Comparison of ENCODE assay signal across 11 cellular contexts in genomic region chr15:64695571-64695992, GRCh38.
DNase-seq lines count a peak whose midpoint lies in the region; ATAC-seq and TF ChIP-seq lines count a peak whose summit lies in the region.
"Had no signal": no experiment of that assay in that cellular context is flagged by ENCODE, and none has a peak within 500 bp of the region (broad histone marks: within the 10 kb centered on the region; RNA-seq: fewer than 3 reads in every experiment).

No MANE protein-coding gene starts in this region.

- BruUV-seq in OCI-LY7 (replicated peaks; lab: Mats Ljungman, UMichigan), result no TSS peak

- H3K4me1 ChIP-seq in OCI-LY7 (ENCODE audit: insufficient read depth, low read length, poor library complexity, severe bottlenecking) (peaks cover 33% of the 10 kb centered on the region), BE2C (peaks cover 35% of the 10 kb centered on the region), ascending aorta (peaks cover 19 to 60% of the 10 kb centered on the region in 2 donors)

- peaks cover 40% of the 10 kb centered on the region for H3K36me3 ChIP-seq in OCI-LY7 (ENCODE audit: insufficient read depth, low read length)
- peaks cover 40% of the 10 kb centered on the region for H3K36me3 ChIP-seq in BE2C
- peaks cover 4 to 15% of the 10 kb centered on the region in 2 donors for H3K36me3 ChIP-seq in ascending aorta
- H3K36me3 ChIP-seq: ovary had no signal

- peak overlapping the region; percentile 34 to 46 for H3K4me3 Mint-ChIP-seq in stimulated activated naive B cell treated with anti-CD40 and anti-IgM and Interleukin-4, amounts not matched to agents 10 μg/mL and 1 μg/mL and 100 μg/mL, for 72 hours
- H3K4me3 Mint-ChIP-seq: activated CD4-positive, alpha-beta T cell treated with anti-CD3 and anti-CD28 coated beads, Interleukin-2, amount 10 ng/mL, durations not matched to agents 7 days and 5 days had no signal

- no peaks in the 10 kb centered on the region for H3K27me3 Mint-ChIP-seq in stimulated activated naive B cell treated with anti-CD40 and anti-IgM and Interleukin-4, amounts not matched to agents 10 μg/mL and 1 μg/mL and 100 μg/mL, for 72 hours
- H3K27me3 Mint-ChIP-seq: activated CD4-positive, alpha-beta T cell treated with anti-CD3 and anti-CD28 coated beads, Interleukin-2, amount 10 ng/mL, durations not matched to agents 7 days and 5 days had no signal

- peak; percentile 79 to 83 for ATAC-seq in stimulated activated naive B cell treated with anti-CD40 and anti-IgM and Interleukin-4, amounts not matched to agents 10 μg/mL and 1 μg/mL and 100 μg/mL, for 72 hours (replicated peaks)
- ATAC-seq: foreskin keratinocyte had no signal

- H3K9me2 ChIP-seq in OCI-LY7 (ENCODE audit: insufficient read depth, low read length), result no peaks in the 10 kb centered on the region

- peak overlapping the region; percentile 31 for H3K4me2 ChIP-seq in OCI-LY7 (ENCODE audit: low read length)

- peaks cover 20% of the 10 kb centered on the region; the same call in 1 of the 2 replicates for H3K79me2 ChIP-seq in OCI-LY7 (ENCODE audit: insufficient read depth, low read depth, low read length)

- H3K27ac ChIP-seq in HL-60 (replicated peaks) (peak overlapping the region; percentile 66), OCI-LY7 (ENCODE audit: low read depth, low read length, poor library complexity, severe bottlenecking) (peak overlapping the region; percentile 17), ascending aorta (peak overlapping the region in 1 of 2 donors; percentile 7)
- H3K27ac ChIP-seq: foreskin keratinocyte, ovary had no signal

- peak; percentile 51 to 81 for DNase-seq in HL-60 (ENCODE audit: low read depth in 1 of 2, low spot score in 1 of 2)
- peak; percentile 47 for DNase-seq in OCI-LY7 (ENCODE audit: low spot score)
- DNase-seq in globus pallidus (ENCODE audit: low spot score), result peak; percentile 74
- DNase-seq in stimulated activated naive B cell treated with anti-CD40 and anti-IgM and Interleukin-4, amounts not matched to agents 10 μg/mL and 1 μg/mL and 100 μg/mL, for 72 hours, result peak; percentile 47
- DNase-seq in BE2C, result no peak
- no peak for DNase-seq in HCEC 1CT
- DNase-seq in ascending aorta (ENCODE audit: low spot score in 2 of 2), result no peak
- DNase-seq: activated CD4-positive, alpha-beta T cell treated with anti-CD3 and anti-CD28 coated beads, Interleukin-2, amount 10 ng/mL, durations not matched to agents 7 days and 5 days; foreskin keratinocyte; NCI-H510A treated with DMSO at 0.1 percent for 48 hours; ovary had no signal

- H3K27me3 ChIP-seq in HL-60 (ENCODE audit: insufficient read depth, poor library complexity, severe bottlenecking) (no peaks in the 10 kb centered on the region), BE2C (no peaks in the 10 kb centered on the region), ascending aorta (no peaks in the 10 kb centered on the region)
- H3K27me3 ChIP-seq: foreskin keratinocyte, ovary had no signal

- peaks cover 20% of the 10 kb centered on the region; the same call in 1 of the 2 replicates for H4K20me1 ChIP-seq in OCI-LY7 (ENCODE audit: insufficient read depth, low read length)

- H2AFZ ChIP-seq in OCI-LY7 (ENCODE audit: low read length), result no peak overlapping the region

- H3K4me3 ChIP-seq in HL-60 (replicated peaks; ENCODE audit: insufficient read depth, low read length) (no peak overlapping the region), OCI-LY7 (ENCODE audit: low read depth, low read length, poor library complexity, severe bottlenecking) (no peak overlapping the region), BE2C (ENCODE audit: low read depth, low read length) (no peak overlapping the region), ascending aorta (no peak overlapping the region)
- H3K4me3 ChIP-seq: ovary had no signal

- peak overlapping the region; percentile 77 for H3K27ac Mint-ChIP-seq in stimulated activated naive B cell treated with anti-CD40 and anti-IgM and Interleukin-4, amounts not matched to agents 10 μg/mL and 1 μg/mL and 100 μg/mL, for 72 hours
- H3K27ac Mint-ChIP-seq: activated CD4-positive, alpha-beta T cell treated with anti-CD3 and anti-CD28 coated beads, Interleukin-2, amount 10 ng/mL, durations not matched to agents 7 days and 5 days had no signal

- CTCF ChIA-PET in OCI-LY7 (lab: Charles Lee; ENCODE audit: unreplicated experiment), result interaction anchor here (0.6 to 0.8 kb wide), 2 partner anchors 33 to 218 kb away, joined by 4 read pairs; no protein-coding TSS in a partner anchor

- H3K4me1 Mint-ChIP-seq in stimulated activated naive B cell treated with anti-CD40 and anti-IgM and Interleukin-4, amounts not matched to agents 10 μg/mL and 1 μg/mL and 100 μg/mL, for 72 hours, result peaks cover 50 to 82% of the 10 kb centered on the region in 2 donors

- H3K9me3 Mint-ChIP-seq in stimulated activated naive B cell treated with anti-CD40 and anti-IgM and Interleukin-4, amounts not matched to agents 10 μg/mL and 1 μg/mL and 100 μg/mL, for 72 hours, result no peaks in the 10 kb centered on the region
- H3K9me3 Mint-ChIP-seq: activated CD4-positive, alpha-beta T cell treated with anti-CD3 and anti-CD28 coated beads, Interleukin-2, amount 10 ng/mL, durations not matched to agents 7 days and 5 days had no signal

- POLR2A ChIA-PET in OCI-LY7 (lab: Charles Lee), result interaction anchor here (0.8 to 1.8 kb wide), 4 partner anchors 9 to 32 kb away, joined by 3 to 7 read pairs (median 6); no protein-coding TSS in a partner anchor

- H3K9me3 ChIP-seq in OCI-LY7 (ENCODE audit: low read length) (no peaks in the 10 kb centered on the region), BE2C (no peaks in the 10 kb centered on the region), ascending aorta (no peaks in the 10 kb centered on the region)
- H3K9me3 ChIP-seq: ovary had no signal

- TF ChIP-seq CTCF in HL-60 (IDR thresholded peaks at IDR 0.05; ENCODE audit: insufficient read depth, low read length), result no peak
- no peak for TF ChIP-seq CTCF in OCI-LY7 (conservative IDR thresholded peaks at IDR 0.05; ENCODE audit: low read length)
- no peak for TF ChIP-seq CTCF in BE2C (IDR thresholded peaks at IDR 0.05; ENCODE audit: low read depth, low read length)
- TF ChIP-seq CTCF in ascending aorta (IDR thresholded peaks at IDR 0.05), result no peak

- intact Hi-C loops in OCI-LY7 (cut with micrococcal nuclease; ENCODE audit: unreplicated experiment), result no loop called here
- intact Hi-C loops in ascending aorta (cut with DNase I), result no loop called here

- peaks cover 21 to 37% of the 10 kb centered on the region in 2 donors for H3K36me3 Mint-ChIP-seq in stimulated activated naive B cell treated with anti-CD40 and anti-IgM and Interleukin-4, amounts not matched to agents 10 μg/mL and 1 μg/mL and 100 μg/mL, for 72 hours

Comparison
In these comparisons a context has a peak if more than half of its experiments do, and no peak if none do; other contexts are left out.
1. DNase-seq: peak in HL-60 (2 of 2), OCI-LY7 (single experiment), globus pallidus (single experiment) and stimulated activated naive B cell treated with anti-CD40 and anti-IgM and Interleukin-4, amounts not matched to agents 10 μg/mL and 1 μg/mL and 100 μg/mL, for 72 hours (single experiment); none in BE2C (single experiment), HCEC 1CT (single experiment) and ascending aorta (0 of 2).